ENCODE assay signal across 29 cellular contexts in genomic region chr11:71165771-71166170, GRCh38.
"Had no signal": no experiment of that assay in that cellular context is flagged by ENCODE, and none has a peak within 500 bp of the region (broad histone marks: within the 10 kb centered on the region; RNA-seq: fewer than 3 reads in every experiment).

No MANE protein-coding gene starts in this region.

- H3K27ac ChIP-seq: ascending aorta, cardiac muscle cell, gastroesophageal sphincter, SK-N-MC, thoracic aorta, VCaP had no signal

- DNase-seq: activated CD4-positive, alpha-beta T cell treated with anti-CD3 and anti-CD28 coated beads for 48 hours; activated CD4-positive, alpha-beta T cell treated with anti-CD3 and anti-CD28 coated beads, Interleukin-2, amount 50 U/mL, for 48 hours; activated CD8-positive, alpha-beta memory T cell treated with anti-CD3 and anti-CD28 coated beads for 24 hours; activated gamma-delta T cell; activated naive CD4-positive, alpha-beta T cell treated with anti-CD3 and anti-CD28 coated beads, Interleukin-2, amount 10 ng/mL, durations not matched to agents 7 days and 5 days; activated naive CD8-positive, alpha-beta T cell treated with anti-CD3 and anti-CD28 coated beads, Interleukin-2, amount 10 ng/mL, durations not matched to agents 7 days and 5 days; effector CD4-positive, alpha-beta T cell; hypothalamus; immature natural killer cell; naive thymus-derived CD8-positive, alpha-beta T cell; nucleus accumbens; stimulated activated CD4-positive, alpha-beta T cell treated with anti-CD3 and anti-CD28 coated beads, Interleukin-15, amount 100 ng/mL, for 24 hours; stimulated activated CD4-positive, alpha-beta T cell treated with anti-CD3 and anti-CD28 coated beads, Interleukin-2, amount 100 ng/mL, for 24 hours; stimulated activated naive CD4-positive, alpha-beta T cell treated with Interleukin-2 at 50 U/mL for 16 hours; SW 1271; T-helper 9 cell had no signal

- H3K4me3 Mint-ChIP-seq: activated naive CD4-positive, alpha-beta T cell treated with anti-CD3 and anti-CD28 coated beads, Interleukin-2, amount 10 ng/mL, durations not matched to agents 7 days and 5 days; activated naive CD8-positive, alpha-beta T cell treated with anti-CD3 and anti-CD28 coated beads, Interleukin-2, amount 10 ng/mL, durations not matched to agents 7 days and 5 days; brain; dendritic cell treated with granulocyte-macrophage colony-stimulating factor and Interleukin-4, amounts not matched to agents 40 ng/mL and 50 ng/mL, for 4 days; immature natural killer cell; naive thymus-derived CD8-positive, alpha-beta T cell; neural crest cell; T-helper 1 cell treated with Interleukin-12 subunit alpha and Interleukin-12 subunit beta and Interleukin-4 antibody, amounts not matched to agents 30 μg/mL and 1 μg/mL, for 36 hours; type B pancreatic cell had no signal

- H3K36me3 ChIP-seq: ascending aorta, cardiac muscle cell, gastroesophageal sphincter, thoracic aorta had no signal

- H3K4me1 ChIP-seq: ascending aorta, gastroesophageal sphincter had no signal

- H3K27me3 Mint-ChIP-seq: activated naive CD4-positive, alpha-beta T cell treated with anti-CD3 and anti-CD28 coated beads, Interleukin-2, amount 10 ng/mL, durations not matched to agents 7 days and 5 days; activated naive CD8-positive, alpha-beta T cell treated with anti-CD3 and anti-CD28 coated beads, Interleukin-2, amount 10 ng/mL, durations not matched to agents 7 days and 5 days; type B pancreatic cell had no signal

- ATAC-seq: activated CD4-positive, CD25-positive, alpha-beta regulatory T cell treated with anti-CD3 and anti-CD28 coated beads, Interleukin-2, amount 50 U/mL, for 24 hours; gastroesophageal sphincter; naive thymus-derived CD8-positive, alpha-beta T cell had no signal

- H3K4me1 Mint-ChIP-seq: activated naive CD4-positive, alpha-beta T cell treated with anti-CD3 and anti-CD28 coated beads, Interleukin-2, amount 10 ng/mL, durations not matched to agents 7 days and 5 days; activated naive CD8-positive, alpha-beta T cell treated with anti-CD3 and anti-CD28 coated beads, Interleukin-2, amount 10 ng/mL, durations not matched to agents 7 days and 5 days; brain; immature natural killer cell; naive thymus-derived CD8-positive, alpha-beta T cell; neural crest cell had no signal

- H3K4me2 ChIP-seq: smooth muscle cell had no signal

- H3K27me3 ChIP-seq: ascending aorta, cardiac muscle cell had no signal

- H3K9me3 ChIP-seq: ascending aorta, gastroesophageal sphincter, thoracic aorta had no signal

- H3K4me3 ChIP-seq: ascending aorta, cardiac muscle cell, gastroesophageal sphincter, SK-N-MC, smooth muscle cell, thoracic aorta had no signal

- H3K36me3 Mint-ChIP-seq: activated naive CD4-positive, alpha-beta T cell treated with anti-CD3 and anti-CD28 coated beads, Interleukin-2, amount 10 ng/mL, durations not matched to agents 7 days and 5 days; activated naive CD8-positive, alpha-beta T cell treated with anti-CD3 and anti-CD28 coated beads, Interleukin-2, amount 10 ng/mL, durations not matched to agents 7 days and 5 days; brain; immature natural killer cell; naive thymus-derived CD8-positive, alpha-beta T cell; type B pancreatic cell had no signal

- H3K9me3 Mint-ChIP-seq: activated naive CD4-positive, alpha-beta T cell treated with anti-CD3 and anti-CD28 coated beads, Interleukin-2, amount 10 ng/mL, durations not matched to agents 7 days and 5 days; activated naive CD8-positive, alpha-beta T cell treated with anti-CD3 and anti-CD28 coated beads, Interleukin-2, amount 10 ng/mL, durations not matched to agents 7 days and 5 days; dendritic cell treated with granulocyte-macrophage colony-stimulating factor and Interleukin-4, amounts not matched to agents 40 ng/mL and 50 ng/mL, for 4 days; immature natural killer cell; naive thymus-derived CD8-positive, alpha-beta T cell; T-helper 1 cell treated with Interleukin-12 subunit alpha and Interleukin-12 subunit beta and Interleukin-4 antibody, amounts not matched to agents 30 μg/mL and 1 μg/mL, for 36 hours; type B pancreatic cell had no signal

- H3K27ac Mint-ChIP-seq: activated naive CD4-positive, alpha-beta T cell treated with anti-CD3 and anti-CD28 coated beads, Interleukin-2, amount 10 ng/mL, durations not matched to agents 7 days and 5 days; activated naive CD8-positive, alpha-beta T cell treated with anti-CD3 and anti-CD28 coated beads, Interleukin-2, amount 10 ng/mL, durations not matched to agents 7 days and 5 days; brain; dendritic cell treated with granulocyte-macrophage colony-stimulating factor and Interleukin-4, amounts not matched to agents 40 ng/mL and 50 ng/mL, for 4 days; immature natural killer cell; naive thymus-derived CD8-positive, alpha-beta T cell; T-helper 1 cell treated with Interleukin-12 subunit alpha and Interleukin-12 subunit beta and Interleukin-4 antibody, amounts not matched to agents 30 μg/mL and 1 μg/mL, for 36 hours; type B pancreatic cell had no signal
